ENCODE assay signal across 1 cellular context in genomic region chr1:167794043-167794442, GRCh38.
TF ChIP-seq lines count a peak whose summit lies in the region.

No MANE protein-coding gene starts in this region.

TF ChIP-seq in K562, 482 proteins besides CTCF, POLR2A, EP300 and RAD21 (continued from another document):
- no peak for TF ChIP-seq AFF4 (CRISPR knock-in tag; IDR thresholded peaks at IDR 0.05)
- TF ChIP-seq ZNF77 (CRISPR knock-in tag; IDR thresholded peaks at IDR 0.05) = no peak
- no peak for TF ChIP-seq YBX1 (IDR thresholded peaks at IDR 0.05)
